Comparison of ENCODE assay signal across 8 cellular contexts in genomic region chr14:55052259-55052930, GRCh38. TPM values are rescaled to one million over a fixed set of nuclear protein-coding genes. Genes with fewer than 3 reads are reported as not detected.
DNase-seq lines count a peak whose midpoint lies in the region; ATAC-seq and TF ChIP-seq lines count a peak whose summit lies in the region.

No MANE protein-coding gene starts in this region.

- H3K4me3 ChIP-seq in Karpas-422 (ENCODE audit: low read length) (peak overlapping the region; percentile 92), mononuclear cell (ENCODE audit: low read length) (peak overlapping the region; percentile 98)

- peak overlapping the region; percentile 95 for H3K9ac ChIP-seq in Karpas-422 (ENCODE audit: low read length)

- H3K36me3 Mint-ChIP-seq in CD14-positive monocyte: peaks cover 12 to 22% of the 10 kb centered on the region in 2 donors
- H3K36me3 Mint-ChIP-seq in central memory CD8-positive, alpha-beta T cell (ENCODE audit: insufficient read depth): peaks cover 33% of the 10 kb centered on the region

- H3K27me3 ChIP-seq in Karpas-422 (ENCODE audit: low read length): no peaks in the 10 kb centered on the region
- no peaks in the 10 kb centered on the region for H3K27me3 ChIP-seq in mononuclear cell (ENCODE audit: insufficient read depth, low read length)

- H4K20me1 ChIP-seq in Karpas-422 (ENCODE audit: insufficient read depth, low read depth, low read length): peaks cover 50% of the 10 kb centered on the region

- intact Hi-C loops in CD14-positive monocyte (cut with micrococcal nuclease): loop anchor here in 1 of 2 donors (5.0 kb wide), 1 partner anchor 35 kb away; no protein-coding TSS in a partner anchor

- H3K4me2 ChIP-seq in Karpas-422 (ENCODE audit: low read depth, low read length, poor library complexity, severe bottlenecking): peak overlapping the region; percentile 91

- peak; percentile 4 for ATAC-seq in GM19025 (IDR thresholded peaks at IDR 0.05; ENCODE audit: low read depth, unreplicated experiment)
- ATAC-seq in central memory CD8-positive, alpha-beta T cell (replicated peaks; ENCODE audit: extremely low read depth, poor library complexity, severe bottlenecking): peak; percentile 6
- ATAC-seq in HG02885 (IDR thresholded peaks at IDR 0.05; ENCODE audit: poor library complexity, unreplicated experiment): no peak

- H3K4me1 ChIP-seq in Karpas-422 (ENCODE audit: low read length): peaks cover 24% of the 10 kb centered on the region
- H3K4me1 ChIP-seq in mononuclear cell (ENCODE audit: insufficient read depth, low read length): peaks cover 27% of the 10 kb centered on the region

- peak overlapping the region; percentile 83 to 90 for H3K4me3 Mint-ChIP-seq in CD14-positive monocyte
- H3K4me3 Mint-ChIP-seq in central memory CD8-positive, alpha-beta T cell: peak overlapping the region; percentile 86

- H3K27me3 Mint-ChIP-seq in CD14-positive monocyte (ENCODE audit: low read depth in 3 of 3): peaks cover 0 to 3% (median 2%) of the 10 kb centered on the region in 3 donors
- H3K27me3 Mint-ChIP-seq in central memory CD8-positive, alpha-beta T cell: no peaks in the 10 kb centered on the region

- no peak for TF ChIP-seq CTCF in CD14-positive monocyte (IDR thresholded peaks at IDR 0.05)

- H3K9me2 ChIP-seq in Karpas-422 (replicated peaks; ENCODE audit: insufficient read depth, low read length): no peaks in the 10 kb centered on the region

- no peak for DNase-seq in CD14-positive monocyte (ENCODE audit: low spot score)
- no peak for DNase-seq in Karpas-422
- no peak for DNase-seq in central memory CD8-positive, alpha-beta T cell (ENCODE audit: low spot score in 2 of 2)
- DNase-seq in NCI-H226: no peak
- DNase-seq in NOMO-1 treated with DMSO at 0.1 percent for 48 hours (lab: John Stamatoyannopoulos, UW; ENCODE audit: unreplicated experiment): no peak

- H3K9me3 ChIP-seq in Karpas-422 (ENCODE audit: low read length) (no peaks in the 10 kb centered on the region), mononuclear cell (ENCODE audit: low read depth, low read length) (no peaks in the 10 kb centered on the region)

- H3K27ac ChIP-seq in Karpas-422 (ENCODE audit: low read length): peak overlapping the region; percentile 84

- H3K27ac Mint-ChIP-seq in CD14-positive monocyte: peak overlapping the region; percentile 95 to 98 (median 97)
- H3K27ac Mint-ChIP-seq in central memory CD8-positive, alpha-beta T cell (ENCODE audit: low read depth): peak overlapping the region; percentile 94

- peaks cover 27% of the 10 kb centered on the region for H3K4me1 Mint-ChIP-seq in CD14-positive monocyte
- H3K4me1 Mint-ChIP-seq in central memory CD8-positive, alpha-beta T cell: peaks cover 35% of the 10 kb centered on the region

- H3K36me3 ChIP-seq in Karpas-422 (ENCODE audit: insufficient read depth, low read length): peaks cover 41% of the 10 kb centered on the region

- H2AFZ ChIP-seq in Karpas-422 (ENCODE audit: low read length): no peak overlapping the region

- H3K9me3 Mint-ChIP-seq in CD14-positive monocyte: no peaks in the 10 kb centered on the region
- H3K9me3 Mint-ChIP-seq in central memory CD8-positive, alpha-beta T cell: no peaks in the 10 kb centered on the region

- H3K79me2 ChIP-seq in Karpas-422 (ENCODE audit: low read length): peaks cover 59% of the 10 kb centered on the region

RNA-seq across cellular contexts. Expression of gene MAPK1IP1L, which starts 0.9 kb away (rescaled TPM):
- 10 to 100 TPM; 44.8 to 67.8 TPM for polyA plus RNA-seq in CD14-positive monocyte
- total RNA-seq in Karpas-422 (2014; rRNA removed; shearing (Covaris generic); ENCODE audit: low replicate concordance): 31.8 and 111 TPM in 2 replicates
- 96.1 TPM for total RNA-seq in mononuclear cell

RNA-seq across cellular contexts. Expression of gene SOCS4, which starts 25.4 kb away (rescaled TPM):
- polyA plus RNA-seq in CD14-positive monocyte: 1 to 10 TPM; 2.5 to 3.0 TPM
- 20.2 and 50.3 TPM in 2 replicates for total RNA-seq in Karpas-422 (2014; rRNA removed; shearing (Covaris generic); ENCODE audit: low replicate concordance)
- 14.7 TPM for total RNA-seq in mononuclear cell

RNA-seq across cellular contexts. Expression of gene WDHD1, which starts 25.5 kb away (rescaled TPM):
- polyA plus RNA-seq in CD14-positive monocyte: under 1 TPM; 0.30 to 0.37 TPM
- total RNA-seq in Karpas-422 (2014; rRNA removed; shearing (Covaris generic); ENCODE audit: low replicate concordance): 14.0 and 31.2 TPM in 2 replicates
- 2.1 TPM for total RNA-seq in mononuclear cell
